24 cellular contexts compared by ENCODE assay signal in the genomic region with DNA sequence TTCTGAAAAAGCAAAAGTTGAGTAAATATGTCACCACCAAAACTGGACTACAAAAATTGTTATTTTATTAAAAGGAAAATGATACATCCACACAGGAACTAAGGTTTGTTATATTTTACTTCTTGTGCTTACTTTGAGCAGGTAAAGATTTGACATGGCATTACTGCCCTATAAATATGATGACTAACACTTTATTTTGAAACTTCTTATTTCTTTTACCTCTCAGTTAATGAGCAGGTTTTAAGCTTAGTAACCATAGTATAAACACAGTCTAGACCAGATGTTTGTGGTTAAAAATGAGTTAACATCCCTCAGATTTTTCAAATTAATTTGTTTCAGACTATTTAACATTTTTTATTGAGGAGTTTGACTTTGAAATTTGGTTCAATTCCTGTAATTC.
"Had no signal": no experiment of that assay in that cellular context is flagged by ENCODE, and none has a peak within 500 bp of the region (broad histone marks: within the 10 kb centered on the region; RNA-seq: fewer than 3 reads in every experiment).

No MANE protein-coding gene starts in this region.

- H3K4me3 ChIP-seq: colonic mucosa, esophagus squamous epithelium, lower lobe of right lung, ovary, psoas muscle, skin epidermis, thoracic aorta, tibial nerve, upper lobe of left lung had no signal

- DNase-seq: colonic mucosa; effector CD8-positive, alpha-beta T cell; endodermal cell; esophagus squamous epithelium; head of caudate nucleus; left ventricle myocardium superior; lower lobe of right lung; natural killer cell; occipital lobe; ovary; posterior cingulate gyrus; psoas muscle; right cardiac atrium; stimulated activated CD4-positive, alpha-beta T cell treated with anti-CD3 and anti-CD28 coated beads, Interleukin-15, amount 100 ng/mL, for 24 hours; stimulated activated CD4-positive, alpha-beta T cell treated with anti-CD3 and anti-CD28 coated beads, Interleukin-2, amount 100 ng/mL, for 48 hours; stimulated activated naive B cell treated with anti-CD40 and anti-IgM and Interleukin-4, amounts not matched to agents 10 μg/mL and 1 μg/mL and 100 μg/mL, for 72 hours; upper lobe of left lung had no signal

- FAIRE-seq: endothelial cell of umbilical vein, frontal cortex, keratinocyte, urothelium cell line had no signal

- H3K27ac ChIP-seq: colonic mucosa, esophagus squamous epithelium, lower lobe of right lung, ovary, psoas muscle, skin epidermis, thoracic aorta, tibial nerve, upper lobe of left lung had no signal

- H3K27me3 ChIP-seq: colonic mucosa, esophagus squamous epithelium, ovary, tibial nerve, upper lobe of left lung had no signal

- H3K36me3 ChIP-seq: colonic mucosa, esophagus squamous epithelium, lower lobe of right lung, ovary, thoracic aorta, tibial nerve, upper lobe of left lung had no signal

- H3K4me1 ChIP-seq: colonic mucosa, esophagus squamous epithelium, lower lobe of right lung, psoas muscle, tibial nerve, upper lobe of left lung had no signal

- ATAC-seq: left ventricle myocardium superior; lower lobe of right lung; natural killer cell; psoas muscle; right cardiac atrium; stimulated activated naive B cell treated with anti-CD40 and anti-IgM and Interleukin-4, amounts not matched to agents 10 μg/mL and 1 μg/mL and 100 μg/mL, for 72 hours had no signal

- H3K9me3 ChIP-seq: colonic mucosa, esophagus squamous epithelium, lower lobe of right lung, ovary, psoas muscle, thoracic aorta, tibial nerve, upper lobe of left lung had no signal
